In genomic region chr7:121329460-121330052, GRCh38 we compare ENCODE assay signal across 8 cellular contexts. TPM values are rescaled to one million over a fixed set of nuclear protein-coding genes. Genes with fewer than 3 reads are reported as not detected.
DNase-seq lines count a peak whose midpoint lies in the region; ATAC-seq, FAIRE-seq and TF ChIP-seq lines count a peak whose summit lies in the region.

No MANE protein-coding gene starts in this region.

- no peak overlapping the region for H3K14ac ChIP-seq in H9 (ENCODE audit: insufficient read depth, low read length)

- intact Hi-C loops in activated CD4-positive, alpha-beta T cell treated with anti-CD3 and anti-CD28 coated beads for 36 hours (cut with DNase I, micrococcal nuclease) = no loop called here

- H2AK5ac ChIP-seq in H9 (ENCODE audit: insufficient read length, low read length) (no peak overlapping the region), mesendoderm (ENCODE audit: low read length) (no peak overlapping the region)

- H2AFZ ChIP-seq in H9 (ENCODE audit: low read length) = no peak overlapping the region

- CTCF ChIA-PET in activated CD4-positive, alpha-beta T cell treated with anti-CD3 and anti-CD28 coated beads for 36 hours (lab: Charles Lee) = interaction anchor here (0.8 to 1.2 kb wide), 4 partner anchors 9 to 102 kb away, joined by 3 to 4 read pairs (median 3); no protein-coding TSS in a partner anchor

- no peak for TF ChIP-seq POLR2A in upper lobe of left lung (IDR thresholded peaks at IDR 0.05)

- H3T11ph ChIP-seq in H9 (ENCODE audit: low read length) = no peak overlapping the region

- FAIRE-seq in bronchial epithelial cell (lab: Jason Lieb, UNC) = no peak

- peak; percentile 52 for DNase-seq in activated CD4-positive, alpha-beta T cell treated with anti-CD3 and anti-CD28 coated beads for 36 hours
- DNase-seq in activated CD4-positive, alpha-beta T cell treated with anti-CD3 and anti-CD28 coated beads for 1 hour = no peak
- DNase-seq in H9 (peak; percentile 74), NCI-H510A (lab: John Stamatoyannopoulos, UW) (peak; percentile 17), bronchial epithelial cell (ENCODE audit: low read depth) (peak; percentile 29), mesendoderm (peak; percentile 64), upper lobe of left lung (peak in 1 of 2 donors; percentile 73)

- H3K36me3 ChIP-seq in bronchial epithelial cell (ENCODE audit: control insufficient read depth, insufficient read depth, low read length) = no peaks in the 10 kb centered on the region
- no peaks in the 10 kb centered on the region for H3K36me3 ChIP-seq in mesendoderm (ENCODE audit: control insufficient read depth, insufficient read depth, low read length)
- H3K36me3 ChIP-seq in upper lobe of left lung = no peaks in the 10 kb centered on the region

- H3K9me3 ChIP-seq in H9 (ENCODE audit: control insufficient read depth, low read depth, low read length) (no peaks in the 10 kb centered on the region), upper lobe of left lung (no peaks in the 10 kb centered on the region)

- H3K18ac ChIP-seq in H9 (ENCODE audit: insufficient read length, low read depth, low read length) (no peak overlapping the region), mesendoderm (ENCODE audit: low read length) (no peak overlapping the region)

- no peaks in the 10 kb centered on the region for H3K9me3 Mint-ChIP-seq in activated CD4-positive, alpha-beta T cell treated with anti-CD3 and anti-CD28 coated beads for 36 hours (ENCODE audit: low read depth)
- no peaks in the 10 kb centered on the region for H3K9me3 Mint-ChIP-seq in H9

- H3K4me3 ChIP-seq in bronchial epithelial cell (ENCODE audit: low read depth, low read length) (peak overlapping the region; percentile 21), mesendoderm (ENCODE audit: low read length) (peak overlapping the region; percentile 16), upper lobe of left lung (peak overlapping the region in 3 of 4 donors; percentile 12 to 36 (median 35))

- H3K23ac ChIP-seq in H9 (ENCODE audit: insufficient read length, low read depth, low read length) (no peak overlapping the region), mesendoderm (ENCODE audit: low read length) (peak overlapping the region; percentile 4)

- TF ChIP-seq EP300 in upper lobe of left lung (IDR thresholded peaks at IDR 0.05) = no peak

- H3K4me1 ChIP-seq in H9 (ENCODE audit: insufficient read depth, low read length) (no peaks in the 10 kb centered on the region), mesendoderm (ENCODE audit: control insufficient read depth, low read depth, low read length) (no peaks in the 10 kb centered on the region), upper lobe of left lung (peaks cover 15 to 22% (median 18%) of the 10 kb centered on the region in 4 donors)

- no peak overlapping the region for H3K27ac Mint-ChIP-seq in activated CD4-positive, alpha-beta T cell treated with anti-CD3 and anti-CD28 coated beads for 36 hours
- no peak overlapping the region for H3K27ac Mint-ChIP-seq in H9

- H4K5ac ChIP-seq in H9 (ENCODE audit: insufficient read length, low read depth, low read length) (no peak overlapping the region), mesendoderm (ENCODE audit: low read length) (no peak overlapping the region)

- H3K27me3 ChIP-seq in H9 (ENCODE audit: insufficient read depth, low read length) = peaks cover 11% of the 10 kb centered on the region; the same call in 1 of the 2 replicates
- peaks cover 24% of the 10 kb centered on the region for H3K27me3 ChIP-seq in bronchial epithelial cell (ENCODE audit: control insufficient read depth, insufficient read depth, low read length)
- peaks cover 15% of the 10 kb centered on the region for H3K27me3 ChIP-seq in mesendoderm (ENCODE audit: insufficient read depth, low read length, poor library complexity)
- peaks cover 0 to 25% (median 16%) of the 10 kb centered on the region in 4 donors for H3K27me3 ChIP-seq in upper lobe of left lung

- no peak overlapping the region for H3K56ac ChIP-seq in H9 (ENCODE audit: insufficient read length, low read depth, low read length)
- H3K56ac ChIP-seq in mesendoderm (ENCODE audit: low read length) = no peak overlapping the region

- no peaks in the 10 kb centered on the region for H3K79me2 ChIP-seq in H9 (ENCODE audit: insufficient read depth, low read length)
- H3K79me2 ChIP-seq in mesendoderm (ENCODE audit: control insufficient read depth, insufficient read depth, low read length) = no peaks in the 10 kb centered on the region

- no peaks in the 10 kb centered on the region for H3K79me1 ChIP-seq in H9 (ENCODE audit: insufficient read depth, low read depth, low read length, poor library complexity, severe bottlenecking)
- H3K79me1 ChIP-seq in mesendoderm (ENCODE audit: low read length) = no peaks in the 10 kb centered on the region

- POLR2A ChIA-PET in activated CD4-positive, alpha-beta T cell treated with anti-CD3 and anti-CD28 coated beads for 36 hours (lab: Charles Lee) = no interaction called here

- no peaks in the 10 kb centered on the region for H3K36me3 Mint-ChIP-seq in activated CD4-positive, alpha-beta T cell treated with anti-CD3 and anti-CD28 coated beads for 36 hours (ENCODE audit: low read depth)
- no peaks in the 10 kb centered on the region; a peak in 1 of 7 replicates for H3K36me3 Mint-ChIP-seq in H9 (ENCODE audit: insufficient read depth in 1 of 3, low read depth in 3 of 3)

- H2BK20ac ChIP-seq in H9 (ENCODE audit: low read depth, low read length, poor library complexity, severe bottlenecking) = no peak overlapping the region

- H4K8ac ChIP-seq in H9 (replicated peaks; ENCODE audit: insufficient read length, low read depth, low read length) (no peak overlapping the region), mesendoderm (ENCODE audit: low read depth, low read length) (no peak overlapping the region)

- peaks cover 19% of the 10 kb centered on the region for H3K23me2 ChIP-seq in H9 (ENCODE audit: insufficient read length, low read depth, low read length, poor library complexity, severe bottlenecking)

- no peak overlapping the region for H3K27ac ChIP-seq in H9 (ENCODE audit: insufficient read length, low read depth, low read length)
- no peak overlapping the region for H3K27ac ChIP-seq in mesendoderm (ENCODE audit: low read depth, low read length)
- no peak overlapping the region for H3K27ac ChIP-seq in upper lobe of left lung

- H4K91ac ChIP-seq in H9 (ENCODE audit: insufficient read length, low read depth, low read length) = no peak overlapping the region

- peak; percentile 51; the same call in 2 of the 3 replicates for TF ChIP-seq CTCF in H9 (conservative IDR thresholded peaks at IDR 0.05)
- TF ChIP-seq CTCF in bronchial epithelial cell (IDR thresholded peaks at IDR 0.05; ENCODE audit: insufficient read depth, low read length, severe bottlenecking) = peak; percentile 26
- TF ChIP-seq CTCF in upper lobe of left lung (IDR thresholded peaks at IDR 0.05) = no peak

- peak overlapping the region; percentile 8 for H3K4me3 Mint-ChIP-seq in activated CD4-positive, alpha-beta T cell treated with anti-CD3 and anti-CD28 coated beads for 36 hours
- peak overlapping the region; percentile 67 to 85 for H3K4me3 Mint-ChIP-seq in H9

- no peaks in the 10 kb centered on the region for H4K20me1 ChIP-seq in H9 (ENCODE audit: control insufficient read depth, insufficient read depth, insufficient read length)

- H2BK15ac ChIP-seq in H9 (ENCODE audit: low read depth, low read length) (no peak overlapping the region), mesendoderm (replicated peaks; ENCODE audit: low read depth) (no peak overlapping the region)

- H3K4ac ChIP-seq in H9 (ENCODE audit: low read depth, low read length) (no peak overlapping the region), mesendoderm (ENCODE audit: low read depth, low read length) (no peak overlapping the region)

- no peak overlapping the region for H2BK5ac ChIP-seq in H9 (ENCODE audit: insufficient read length, low read length)
- no peak overlapping the region for H2BK5ac ChIP-seq in mesendoderm (ENCODE audit: low read length)

- peaks cover 19% of the 10 kb centered on the region for H3K4me1 Mint-ChIP-seq in activated CD4-positive, alpha-beta T cell treated with anti-CD3 and anti-CD28 coated beads for 36 hours
- H3K4me1 Mint-ChIP-seq in H9 = peaks cover 5 to 14% of the 10 kb centered on the region in 2 experiments

- WGBS in H9 (ENCODE audit: extremely low coverage, insufficient read length, low lambda C conversion rate) = no CpG with 5 or more reads among the region's 34 CpGs
- no CpG with 5 or more reads among the region's 34 CpGs for WGBS in mesendoderm (ENCODE audit: extremely low coverage, insufficient coverage, low lambda C conversion rate)
- 2 to 7% methylated on average over 20 to 34 of the region's 34 CpGs for WGBS in upper lobe of left lung, 2 donors

- H2BK120ac ChIP-seq in H9 (ENCODE audit: low read depth, low read length, poor library complexity, severe bottlenecking) (no peak overlapping the region), mesendoderm (ENCODE audit: low read depth, low read length) (no peak overlapping the region)

- H3K9ac ChIP-seq in H9 (ENCODE audit: extremely low read depth, insufficient read length, low read length) (no peak overlapping the region), mesendoderm (ENCODE audit: low read length) (no peak overlapping the region)

- ATAC-seq in activated CD4-positive, alpha-beta T cell treated with anti-CD3 and anti-CD28 coated beads for 36 hours = peak; percentile 47
- ATAC-seq in upper lobe of left lung (ENCODE audit: low FRiP score in 2 of 2) (peak in 1 of 2 donors; percentile 39), GM21528 (IDR thresholded peaks at IDR 0.05; ENCODE audit: low FRiP score, unreplicated experiment) (no peak)

- H2BK12ac ChIP-seq in H9 (ENCODE audit: insufficient read length, low read depth, low read length) = no peak overlapping the region

- peaks cover 54% of the 10 kb centered on the region for H3K27me3 Mint-ChIP-seq in activated CD4-positive, alpha-beta T cell treated with anti-CD3 and anti-CD28 coated beads for 36 hours
- peaks cover 46% of the 10 kb centered on the region for H3K27me3 Mint-ChIP-seq in H9 (ENCODE audit: low read depth)

- H3K4me2 ChIP-seq in H9 (ENCODE audit: insufficient read depth, insufficient read length, low read length) (peak overlapping the region; percentile 93), mesendoderm (ENCODE audit: low read length) (peak overlapping the region; percentile 89)

RNA-seq across cellular contexts. Expression of gene WNT16, which starts 0.8 kb away (rescaled TPM):
- total RNA-seq in activated CD4-positive, alpha-beta T cell treated with anti-CD3 and anti-CD28 coated beads for 36 hours = not detected
- total RNA-seq in H9 (2021) (not detected in 2 replicates), bronchial epithelial cell (not detected in 2 replicates), upper lobe of left lung (not detected)
- polyA plus RNA-seq in mesendoderm (2013, experiment 1 of 2) = 0.07 TPM
- 0.03 TPM for polyA plus RNA-seq in mesendoderm (2013, experiment 2 of 2)

Comparison
In these comparisons a context has a peak if more than half of its experiments do, and no peak if none do; other contexts are left out.
1. CTCF ChIP-seq: peak in H9 (single experiment) and bronchial epithelial cell (single experiment); none in upper lobe of left lung (0 of 6).
2. Peak in every context shown above with its lines, with median percentiles within 50 percentile points of each other: H3K4me3 ChIP-seq.